In the genomic region with DNA sequence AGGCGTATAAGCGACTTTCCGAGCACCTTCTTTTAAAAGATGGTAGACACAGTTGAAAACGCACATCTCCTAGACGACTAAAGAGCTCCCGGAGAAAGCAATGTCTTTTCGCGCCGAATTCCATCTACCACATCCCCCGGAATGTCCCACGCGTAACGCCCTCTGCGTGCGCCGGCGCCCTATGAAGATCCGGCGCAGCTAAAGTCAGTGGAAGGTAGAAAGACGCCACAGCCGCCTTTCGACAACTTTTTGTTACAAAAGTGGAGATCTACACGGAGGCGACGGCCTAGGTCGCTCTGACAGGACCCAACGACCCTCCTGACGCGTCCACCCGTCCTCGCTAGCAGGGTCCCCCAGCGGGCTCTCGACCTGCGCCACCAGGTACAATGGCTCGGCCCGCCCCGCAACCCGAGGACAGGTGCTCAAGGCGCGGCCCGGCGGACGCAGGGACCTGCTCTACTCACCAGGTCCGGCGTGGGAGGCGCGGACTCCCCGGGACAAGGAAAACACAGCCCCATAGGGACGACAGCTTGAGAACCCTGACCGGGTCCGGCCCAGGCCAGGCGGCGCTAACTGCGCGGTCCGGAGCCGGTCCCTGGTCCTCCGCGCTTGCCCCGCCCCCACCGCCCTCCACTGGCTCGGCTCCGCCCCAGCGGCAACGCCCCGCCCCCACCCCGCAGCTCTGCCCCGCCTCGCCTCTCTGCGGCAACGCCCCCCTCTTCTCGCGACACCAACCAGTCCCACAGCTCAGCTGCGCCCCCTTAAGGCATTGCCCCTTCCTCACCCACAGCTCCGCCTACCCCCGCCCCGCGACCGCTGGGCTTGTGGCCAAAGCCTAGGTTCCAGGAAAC, we compare ENCODE assay signal across 8 cellular contexts. TPM values are rescaled to one million over a fixed set of nuclear protein-coding genes. Genes with fewer than 3 reads are reported as not detected.
DNase-seq lines count a peak whose midpoint lies in the region; ATAC-seq and TF ChIP-seq lines count a peak whose summit lies in the region.

SVIP (minus strand) TSS at position 571 of the 851 bp plus-strand sequence; CDS start at position 518, 53 bp downstream.

- intact Hi-C loops in lower leg skin (cut with DNase I; ENCODE audit: low total_unique reads), result no loop called here

- no peaks in the 10 kb centered on the region for H3K9me3 Mint-ChIP-seq in activated CD4-positive, alpha-beta memory T cell treated with anti-CD3 and anti-CD28 coated beads, Interleukin-2, amount 10 ng/mL, durations not matched to agents 7 days and 5 days

- TF ChIP-seq CTCF in C4-2B (conservative IDR thresholded peaks at IDR 0.05) (peak; percentile 90), lower leg skin (IDR thresholded peaks at IDR 0.05) (no peak)

- 0 to 1% methylated on average over 35 to 43 of the region's 79 CpGs for WGBS in lower leg skin, 2 donors

- peaks cover 9 to 15% of the 10 kb centered on the region in 2 donors for H3K4me1 ChIP-seq in duodenal mucosa (ENCODE audit: control insufficient read depth in 1 of 2, insufficient read depth in 2 of 2, low read length in 2 of 2)

- no peaks in the 10 kb centered on the region for H3K9me3 ChIP-seq in duodenal mucosa (ENCODE audit: control insufficient read depth in 1 of 2, low read length in 2 of 2)

- no peaks in the 10 kb centered on the region for H3K27me3 Mint-ChIP-seq in activated CD4-positive, alpha-beta memory T cell treated with anti-CD3 and anti-CD28 coated beads, Interleukin-2, amount 10 ng/mL, durations not matched to agents 7 days and 5 days

- peaks cover 8% of the 10 kb centered on the region for H3K36me3 Mint-ChIP-seq in activated CD4-positive, alpha-beta memory T cell treated with anti-CD3 and anti-CD28 coated beads, Interleukin-2, amount 10 ng/mL, durations not matched to agents 7 days and 5 days (ENCODE audit: low read depth)

- POLR2A ChIA-PET in activated CD4-positive, alpha-beta memory T cell treated with anti-CD3 and anti-CD28 coated beads, Interleukin-2, amount 10 ng/mL, durations not matched to agents 7 days and 5 days (lab: Charles Lee), result interaction anchor here (1.0 to 2.2 kb wide), 6 partner anchors 9 to 204 kb away, joined by 3 to 23 read pairs (median 4); partner anchors contain the start of gene FANCF

- ATAC-seq in GM19328 (IDR thresholded peaks at IDR 0.05; ENCODE audit: unreplicated experiment) (peak; percentile 96), HG03469 (IDR thresholded peaks at IDR 0.05; ENCODE audit: unreplicated experiment) (peak; percentile 92)

- CTCF ChIA-PET in activated CD4-positive, alpha-beta memory T cell treated with anti-CD3 and anti-CD28 coated beads, Interleukin-2, amount 10 ng/mL, durations not matched to agents 7 days and 5 days (lab: Charles Lee), result interaction anchor here (0.5 to 2.6 kb wide), 20 partner anchors 8 to 1491 kb away, joined by 3 to 15 read pairs (median 4); partner anchors contain the start of genes FANCF and GAS2

- peaks cover 21% of the 10 kb centered on the region for H3K4me1 Mint-ChIP-seq in activated CD4-positive, alpha-beta memory T cell treated with anti-CD3 and anti-CD28 coated beads, Interleukin-2, amount 10 ng/mL, durations not matched to agents 7 days and 5 days

- peak; percentile 95 for DNase-seq in NCI-H748 (lab: John Stamatoyannopoulos, UW; ENCODE audit: unreplicated experiment)
- peak; percentile 93 for DNase-seq in activated CD4-positive, alpha-beta memory T cell treated with anti-CD3 and anti-CD28 coated beads, Interleukin-2, amount 10 ng/mL, durations not matched to agents 7 days and 5 days
- peak; percentile 83 to 98 for DNase-seq in lower leg skin (ENCODE audit: low spot score in 2 of 2)
- peak; percentile 88 to 94 for DNase-seq in stimulated activated CD4-positive, alpha-beta T cell treated with anti-CD3 and anti-CD28 coated beads, Interleukin-4, amount 100 ng/mL, for 4 hours

- peaks cover 6% of the 10 kb centered on the region in 2 donors for H3K36me3 ChIP-seq in duodenal mucosa (ENCODE audit: control insufficient read depth in 1 of 2, insufficient read depth in 2 of 2, low read length in 2 of 2)

- H3K27ac ChIP-seq in C4-2B (peak within 1 kb of the TSS; percentile 90), duodenal mucosa (ENCODE audit: low read depth, low read length) (peak within 1 kb of the TSS; percentile 70)

- no peak for TF ChIP-seq POLR2A in lower leg skin (IDR thresholded peaks at IDR 0.05)

- H3K27ac Mint-ChIP-seq in activated CD4-positive, alpha-beta memory T cell treated with anti-CD3 and anti-CD28 coated beads, Interleukin-2, amount 10 ng/mL, durations not matched to agents 7 days and 5 days, result peak within 1 kb of the TSS; percentile 84

- peak within 1 kb of the TSS; percentile 91 for H3K4me3 Mint-ChIP-seq in activated CD4-positive, alpha-beta memory T cell treated with anti-CD3 and anti-CD28 coated beads, Interleukin-2, amount 10 ng/mL, durations not matched to agents 7 days and 5 days

- peak within 1 kb of the TSS; percentile 87 to 90 for H3K4me3 ChIP-seq in duodenal mucosa (ENCODE audit: low read depth in 1 of 2, low read length in 2 of 2)
- H3K4me3 ChIP-seq in lower leg skin (ENCODE audit: low read depth, poor library complexity, severe bottlenecking), result peak within 1 kb of the TSS; percentile 80

- peak within 1 kb of the TSS; percentile 78 to 85 for H3K9ac ChIP-seq in duodenal mucosa (ENCODE audit: low read depth in 1 of 2, low read length in 2 of 2)

- no peaks in the 10 kb centered on the region for H3K27me3 ChIP-seq in duodenal mucosa (ENCODE audit: control insufficient read depth in 1 of 2, insufficient read depth in 2 of 2, low read length in 2 of 2)

RNA-seq across cellular contexts. Expression of gene SVIP, which starts in this region (rescaled TPM):
- total RNA-seq in activated CD4-positive, alpha-beta memory T cell treated with anti-CD3 and anti-CD28 coated beads, Interleukin-2, amount 10 ng/mL, durations not matched to agents 7 days and 5 days, result 10 to 100 TPM; 26.9 to 27.5 TPM
- total RNA-seq in lower leg skin, result 10 to 100 TPM in 1 of 4 donors, 1 to 10 TPM in 3; 7.5 to 16.2 (median 9.5) TPM

Comparison
In these comparisons a context has a peak if more than half of its experiments do, and no peak if none do; other contexts are left out.
1. Peak in every context shown above with its lines: DNase-seq, ATAC-seq, H3K4me3 ChIP-seq and H3K27ac ChIP-seq.